8 cellular contexts compared by ENCODE assay signal in genomic region chr10:122051609-122052385, GRCh38.
A peak's percentile ranks its signal among the peaks of the same experiment; 100 is the strongest.
DNase-seq lines count a peak whose midpoint lies in the region; ATAC-seq, FAIRE-seq and TF ChIP-seq lines count a peak whose summit lies in the region.

No MANE protein-coding gene starts in this region.

- peak overlapping the region; percentile 17 for H3K27ac Mint-ChIP-seq in endodermal cell

- H3K4me1 ChIP-seq in endodermal cell (ENCODE audit: control insufficient read depth, insufficient read depth, low read length), result no peaks in the 10 kb centered on the region
- peaks cover 20% of the 10 kb centered on the region for H3K4me1 ChIP-seq in muscle layer of colon (ENCODE audit: insufficient read depth, low read length)

- no peak overlapping the region for H3K4me3 Mint-ChIP-seq in endodermal cell

- no peaks in the 10 kb centered on the region for H3K27me3 Mint-ChIP-seq in endodermal cell (ENCODE audit: insufficient read depth)

- H3K9me3 Mint-ChIP-seq in endodermal cell, result no peaks in the 10 kb centered on the region

- H3K27me3 ChIP-seq in endodermal cell (ENCODE audit: control insufficient read depth, insufficient read depth, low read length, poor library complexity, severe bottlenecking) (no peaks in the 10 kb centered on the region), muscle layer of colon (ENCODE audit: control insufficient read depth in 1 of 2, insufficient read depth in 2 of 2, low read length in 2 of 2) (no peaks in the 10 kb centered on the region)

- H3K4me3 ChIP-seq in NB4 (ENCODE audit: low read depth, low read length), result no peak overlapping the region
- H3K4me3 ChIP-seq in endodermal cell (ENCODE audit: low read length), result no peak overlapping the region
- no peak overlapping the region for H3K4me3 ChIP-seq in muscle layer of colon (ENCODE audit: low read depth in 1 of 2, low read length in 2 of 2)

- peaks cover 15% of the 10 kb centered on the region for H3K4me1 Mint-ChIP-seq in endodermal cell

- H3K9me3 ChIP-seq in endodermal cell (ENCODE audit: control insufficient read depth, low read length), result no peaks in the 10 kb centered on the region
- no peaks in the 10 kb centered on the region for H3K9me3 ChIP-seq in muscle layer of colon (ENCODE audit: low read length)

- no peak overlapping the region for H3K27ac ChIP-seq in endodermal cell (ENCODE audit: low read depth, low read length)
- H3K27ac ChIP-seq in muscle layer of colon (ENCODE audit: low read depth, low read length), result peak overlapping the region; percentile 7

- H3K36me3 ChIP-seq in endodermal cell (ENCODE audit: control insufficient read depth, insufficient read depth, low read length) (no peaks in the 10 kb centered on the region), muscle layer of colon (ENCODE audit: insufficient read depth, low read length) (no peaks in the 10 kb centered on the region)

- 82 to 93% methylated on average over 2 of the region's 2 CpGs for WGBS in endodermal cell (ENCODE audit: insufficient coverage in 1 of 2, insufficient read length in 1 of 2), 2 experiments

- ATAC-seq in HG02678 (IDR thresholded peaks at IDR 0.05; ENCODE audit: unreplicated experiment) (no peak), HG02970 (IDR thresholded peaks at IDR 0.05; ENCODE audit: low FRiP score, unreplicated experiment) (no peak)

- FAIRE-seq in D721Med (lab: Jason Lieb, UNC) (no peak), GM12892 (lab: Jason Lieb, UNC) (no peak)

- DNase-seq in D721Med (ENCODE audit: insufficient read length, low spot score) (no peak), NB4 (ENCODE audit: low read depth) (peak; percentile 39), endodermal cell (peak; percentile 92), GM12892 (ENCODE audit: insufficient read length) (no peak), GM19240 (ENCODE audit: insufficient read length, low spot score) (no peak)

- H3K9ac ChIP-seq in endodermal cell (ENCODE audit: extremely low read depth, low read length, poor library complexity, severe bottlenecking) (no peak overlapping the region), muscle layer of colon (ENCODE audit: low read length) (no peak overlapping the region)

- no peaks in the 10 kb centered on the region for H3K36me3 Mint-ChIP-seq in endodermal cell (ENCODE audit: low read depth)

- TF ChIP-seq CTCF in D721Med (IDR thresholded peaks at IDR 0.05; ENCODE audit: insufficient read depth, missing control alignments) (peak; percentile 36), NB4 (IDR thresholded peaks at IDR 0.05; ENCODE audit: low read depth, low read length) (peak; percentile 37), endodermal cell (conservative IDR thresholded peaks at IDR 0.05) (peak; percentile 87)

- no peak for TF ChIP-seq POLR2A in NB4 (IDR thresholded peaks at IDR 0.05; ENCODE audit: extremely low read depth, insufficient read length)
- no peak for TF ChIP-seq POLR2A in GM12892 (IDR thresholded peaks at IDR 0.05; ENCODE audit: low read depth, low read length)

Comparison
In these comparisons a context has a peak if more than half of its experiments do, and no peak if none do; other contexts are left out.
1. DNase-seq: peak in NB4 (single experiment) and endodermal cell (single experiment); none in D721Med (single experiment), GM12892 (single experiment) and GM19240 (single experiment).
2. CTCF ChIP-seq: peak in every context shown above with its lines; median percentile 87 in endodermal cell; 37 in NB4; 36 in D721Med.